In genomic region chr1:210024996-210025395, GRCh38 we compare ENCODE assay signal across 20 cellular contexts.
DNase-seq lines count a peak whose midpoint lies in the region; ATAC-seq and TF ChIP-seq lines count a peak whose summit lies in the region.
"Had no signal": no experiment of that assay in that cellular context is flagged by ENCODE, and none has a peak within 500 bp of the region (broad histone marks: within the 10 kb centered on the region; RNA-seq: fewer than 3 reads in every experiment).

No MANE protein-coding gene starts in this region.

- H3K9me2 ChIP-seq in PC-3 (replicated peaks; ENCODE audit: low read length): no peaks in the 10 kb centered on the region

- no peak overlapping the region for H3K27ac ChIP-seq in PC-3 (ENCODE audit: low read length)
- no peak overlapping the region for H3K27ac ChIP-seq in iPS DF 6.9 (ENCODE audit: low read length)
- H3K27ac ChIP-seq in ascending aorta: no peak overlapping the region
- no peak overlapping the region for H3K27ac ChIP-seq in CD8-positive, alpha-beta memory T cell (ENCODE audit: low read depth, low read length)
- H3K27ac ChIP-seq: stomach, transverse colon had no signal

- H3K9me3 Mint-ChIP-seq in CD8-positive, alpha-beta memory T cell: peaks cover 0 to 2% (median 0%) of the 10 kb centered on the region in 5 donors
- H3K9me3 Mint-ChIP-seq: activated CD4-positive, alpha-beta T cell treated with anti-CD3 and anti-CD28 coated beads, Interleukin-2, amount 10 ng/mL, durations not matched to agents 7 days and 5 days; activated naive CD8-positive, alpha-beta T cell treated with anti-CD3 and anti-CD28 coated beads for 36 hours; activated T-helper 2 cell treated with anti-CD3 and anti-CD28 coated beads, Interferon-gamma antibody, Interleukin-2, Interleukin-4, amounts not matched to agents 10 μg/mL and 5 μg/mL and 100 μg/mL, durations not matched to agents 14 hours and 24 hours and 36 hours; T-cell had no signal

- WGBS in iPS DF 6.9 (ENCODE audit: insufficient coverage, insufficient read length): no CpG with 5 or more reads among the region's 3 CpGs

- peaks cover 18% of the 10 kb centered on the region for H3K36me3 ChIP-seq in BE2C
- no peaks in the 10 kb centered on the region for H3K36me3 ChIP-seq in PC-3 (ENCODE audit: low read depth, low read length)
- H3K36me3 ChIP-seq in iPS DF 6.9 (ENCODE audit: control insufficient read depth, insufficient read depth, low read length): no peaks in the 10 kb centered on the region
- H3K36me3 ChIP-seq in ascending aorta: no peaks in the 10 kb centered on the region
- H3K36me3 ChIP-seq in CD8-positive, alpha-beta memory T cell (ENCODE audit: insufficient read depth, low read length): no peaks in the 10 kb centered on the region
- H3K36me3 ChIP-seq: stomach, transverse colon had no signal

- intact Hi-C loops in PC-3 (cut with micrococcal nuclease): loop anchor here (5.0 to 10.0 kb wide), 2 partner anchors 120 to 287 kb away; no protein-coding TSS in a partner anchor
- intact Hi-C loops in ascending aorta (cut with DNase I): no loop called here

- H3K27ac Mint-ChIP-seq in CD8-positive, alpha-beta memory T cell: no peak overlapping the region
- H3K27ac Mint-ChIP-seq: activated CD4-positive, alpha-beta T cell treated with anti-CD3 and anti-CD28 coated beads, Interleukin-2, amount 10 ng/mL, durations not matched to agents 7 days and 5 days; activated naive CD8-positive, alpha-beta T cell treated with anti-CD3 and anti-CD28 coated beads for 36 hours; activated T-helper 2 cell treated with anti-CD3 and anti-CD28 coated beads, Interferon-gamma antibody, Interleukin-2, Interleukin-4, amounts not matched to agents 10 μg/mL and 5 μg/mL and 100 μg/mL, durations not matched to agents 14 hours and 24 hours and 36 hours; T-cell had no signal

- CTCF ChIA-PET in PC-3 (lab: Charles Lee): no interaction called here
- CTCF ChIA-PET in CD8-positive, alpha-beta memory T cell (lab: Charles Lee): no interaction called here

- ATAC-seq in PC-3: no peak
- ATAC-seq: T-cell had no signal

- peak; percentile 47 for TF ChIP-seq CTCF in BE2C (IDR thresholded peaks at IDR 0.05; ENCODE audit: low read depth, low read length)
- TF ChIP-seq CTCF in GM12864 (IDR thresholded peaks at IDR 0.05; ENCODE audit: low read depth, low read length, missing control alignments): peak; percentile 16
- peak; percentile 38 for TF ChIP-seq CTCF in PC-3 (conservative IDR thresholded peaks at IDR 0.05; ENCODE audit: low read depth, low read length)
- TF ChIP-seq CTCF in ascending aorta (IDR thresholded peaks at IDR 0.05): no peak

- H3K79me2 ChIP-seq in PC-3 (ENCODE audit: low read length): no peaks in the 10 kb centered on the region

- H3K27me3 ChIP-seq in BE2C: no peaks in the 10 kb centered on the region
- no peaks in the 10 kb centered on the region for H3K27me3 ChIP-seq in PC-3 (ENCODE audit: low read length)
- H3K27me3 ChIP-seq in iPS DF 6.9 (ENCODE audit: control insufficient read depth, insufficient read depth, low read length): no peaks in the 10 kb centered on the region
- no peaks in the 10 kb centered on the region for H3K27me3 ChIP-seq in ascending aorta
- no peaks in the 10 kb centered on the region for H3K27me3 ChIP-seq in CD8-positive, alpha-beta memory T cell (ENCODE audit: insufficient read depth, low read length, poor library complexity, severe bottlenecking)
- H3K27me3 ChIP-seq: stomach, transverse colon had no signal

- no peaks in the 10 kb centered on the region for H3K4me1 ChIP-seq in BE2C
- no peaks in the 10 kb centered on the region for H3K4me1 ChIP-seq in PC-3 (ENCODE audit: insufficient read depth, low read length)
- no peaks in the 10 kb centered on the region for H3K4me1 ChIP-seq in iPS DF 6.9 (ENCODE audit: control insufficient read depth, insufficient read depth, low read length)
- no peaks in the 10 kb centered on the region for H3K4me1 ChIP-seq in ascending aorta
- H3K4me1 ChIP-seq in CD8-positive, alpha-beta memory T cell (ENCODE audit: insufficient read depth, low read length): no peaks in the 10 kb centered on the region
- H3K4me1 ChIP-seq: stomach, transverse colon had no signal

- no peak overlapping the region for H3K4me3 ChIP-seq in BE2C (ENCODE audit: low read depth, low read length)
- H3K4me3 ChIP-seq in GM12864 (ENCODE audit: low read depth, low read length): no peak overlapping the region
- no peak overlapping the region for H3K4me3 ChIP-seq in PC-3 (ENCODE audit: low read length)
- no peak overlapping the region for H3K4me3 ChIP-seq in iPS DF 6.9 (ENCODE audit: low read length)
- H3K4me3 ChIP-seq in ascending aorta: no peak overlapping the region
- no peak overlapping the region for H3K4me3 ChIP-seq in CD8-positive, alpha-beta memory T cell (ENCODE audit: low read length)
- H3K4me3 ChIP-seq: stomach, transverse colon had no signal

- no peak overlapping the region for H3K4me3 Mint-ChIP-seq in CD8-positive, alpha-beta memory T cell
- H3K4me3 Mint-ChIP-seq: activated CD4-positive, alpha-beta T cell treated with anti-CD3 and anti-CD28 coated beads, Interleukin-2, amount 10 ng/mL, durations not matched to agents 7 days and 5 days; activated naive CD8-positive, alpha-beta T cell treated with anti-CD3 and anti-CD28 coated beads for 36 hours; T-cell had no signal

- BruUV-seq in PC-3 (replicated peaks; lab: Mats Ljungman, UMichigan): no TSS peak

- H3K4me1 Mint-ChIP-seq in CD8-positive, alpha-beta memory T cell: no peaks in the 10 kb centered on the region
- H3K4me1 Mint-ChIP-seq: activated CD4-positive, alpha-beta T cell treated with anti-CD3 and anti-CD28 coated beads, Interleukin-2, amount 10 ng/mL, durations not matched to agents 7 days and 5 days; activated naive CD8-positive, alpha-beta T cell treated with anti-CD3 and anti-CD28 coated beads for 36 hours; T-cell had no signal

- H3K4me2 ChIP-seq in PC-3 (ENCODE audit: low read length): no peak overlapping the region

- H2AFZ ChIP-seq in PC-3 (ENCODE audit: low read length): no peak overlapping the region

- H4K20me1 ChIP-seq in PC-3 (ENCODE audit: low read length): no peaks in the 10 kb centered on the region

- DNase-seq in BE2C: no peak
- no peak for DNase-seq in GM12864 (ENCODE audit: low read depth)
- DNase-seq in PC-3: no peak
- peak; percentile 5 for DNase-seq in iPS DF 6.9 (ENCODE audit: low read depth, low spot score)
- DNase-seq in ascending aorta (ENCODE audit: low spot score in 2 of 2): no peak
- no peak for DNase-seq in CD8-positive, alpha-beta memory T cell
- DNase-seq in ecto neural progenitor cell (ENCODE audit: low spot score): no peak
- DNase-seq: activated CD4-positive, alpha-beta T cell treated with anti-CD3 and anti-CD28 coated beads, Interleukin-2, amount 10 ng/mL, durations not matched to agents 7 days and 5 days; activated naive CD8-positive, alpha-beta T cell treated with anti-CD3 and anti-CD28 coated beads for 36 hours; AML-193; effector memory CD4-positive, alpha-beta T cell; NCI-H524; nucleus accumbens; OCI-M1; SHP77; stimulated activated CD4-positive, alpha-beta T cell treated with anti-CD3 and anti-CD28 coated beads, Interleukin-4, amount 100 ng/mL, for 4 hours; stomach; T-cell; transverse colon had no signal

- H3K9me3 ChIP-seq in BE2C (no peaks in the 10 kb centered on the region), PC-3 (ENCODE audit: low read length) (no peaks in the 10 kb centered on the region), iPS DF 6.9 (ENCODE audit: control insufficient read depth, insufficient read depth, low read length) (no peaks in the 10 kb centered on the region), ascending aorta (no peaks in the 10 kb centered on the region)
- H3K9me3 ChIP-seq in CD8-positive, alpha-beta memory T cell (ENCODE audit: low read length): no peaks in the 10 kb centered on the region
- H3K9me3 ChIP-seq: stomach, transverse colon had no signal

- H3F3A ChIP-seq in PC-3 (ENCODE audit: low read length, unreplicated experiment): no peaks in the 10 kb centered on the region

- POLR2A ChIA-PET in PC-3 (lab: Charles Lee; ENCODE audit: unreplicated experiment): no interaction called here
- POLR2A ChIA-PET in CD8-positive, alpha-beta memory T cell (lab: Charles Lee): no interaction called here

- peaks cover 0 to 8% of the 10 kb centered on the region in 2 donors for H3K27me3 Mint-ChIP-seq in CD8-positive, alpha-beta memory T cell

- no peak overlapping the region for H3K9ac ChIP-seq in PC-3 (ENCODE audit: low read length)

- H3K36me3 Mint-ChIP-seq in CD8-positive, alpha-beta memory T cell: no peaks in the 10 kb centered on the region
- H3K36me3 Mint-ChIP-seq: activated naive CD8-positive, alpha-beta T cell treated with anti-CD3 and anti-CD28 coated beads for 36 hours; T-cell had no signal

Comparison
In these comparisons a context has a peak if more than half of its experiments do, and no peak if none do; other contexts are left out.
1. CTCF ChIP-seq: peak in BE2C (single experiment), GM12864 (single experiment) and PC-3 (single experiment); none in ascending aorta (0 of 3).